Comparison of ENCODE assay signal across 21 cellular contexts in the genomic region with DNA sequence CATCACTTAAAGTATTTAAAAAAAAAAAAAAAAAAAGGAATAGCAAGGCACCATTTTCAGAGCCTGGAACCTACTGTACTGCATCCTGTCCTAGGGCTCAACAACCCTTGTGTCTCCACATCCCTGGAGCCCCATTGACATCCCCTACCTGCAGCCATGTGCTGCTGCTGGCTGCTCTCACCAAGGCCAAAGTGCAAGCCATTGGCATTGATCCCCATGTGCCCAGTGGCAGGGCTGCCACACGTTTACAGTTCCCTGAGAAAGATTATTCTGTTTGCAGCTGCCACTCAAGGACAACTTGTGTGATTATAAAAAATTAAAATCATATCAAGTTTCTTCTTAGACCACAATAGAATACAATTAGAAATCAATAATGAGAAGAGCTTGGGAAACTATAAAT.
DNase-seq lines count a peak whose midpoint lies in the region; ATAC-seq and TF ChIP-seq lines count a peak whose summit lies in the region.
"Had no signal": no experiment of that assay in that cellular context is flagged by ENCODE, and none has a peak within 500 bp of the region (broad histone marks: within the 10 kb centered on the region; RNA-seq: fewer than 3 reads in every experiment).

No MANE protein-coding gene starts in this region.

- CTCF ChIA-PET in activated CD4-positive, alpha-beta T cell treated with anti-CD3 and anti-CD28 coated beads for 36 hours (lab: Charles Lee): no interaction called here

- no peaks in the 10 kb centered on the region for H3K4me1 Mint-ChIP-seq in activated CD4-positive, alpha-beta T cell treated with anti-CD3 and anti-CD28 coated beads, Interleukin-2, amount 10 ng/mL, durations not matched to agents 24 days and 14 days
- no peaks in the 10 kb centered on the region for H3K4me1 Mint-ChIP-seq in activated CD4-positive, alpha-beta T cell treated with anti-CD3 and anti-CD28 coated beads for 36 hours
- H3K4me1 Mint-ChIP-seq in memory B cell (peaks cover 30% of the 10 kb centered on the region), type B pancreatic cell (ENCODE audit: unreplicated experiment) (no peaks in the 10 kb centered on the region)
- H3K4me1 Mint-ChIP-seq in stimulated activated memory B cell treated with anti-CD40 and anti-IgM and Interleukin-4, amounts not matched to agents 10 μg/mL and 1 μg/mL and 100 μg/mL, for 72 hours: peaks cover 31% of the 10 kb centered on the region
- H3K4me1 Mint-ChIP-seq: CD4-positive, alpha-beta memory T cell; CD4-positive, CD25-positive, alpha-beta regulatory T cell had no signal

- no peak overlapping the region for H3K27ac Mint-ChIP-seq in activated CD4-positive, alpha-beta T cell treated with anti-CD3 and anti-CD28 coated beads, Interleukin-2, amount 10 ng/mL, durations not matched to agents 24 days and 14 days
- H3K27ac Mint-ChIP-seq in activated CD4-positive, alpha-beta T cell treated with anti-CD3 and anti-CD28 coated beads for 36 hours: no peak overlapping the region
- H3K27ac Mint-ChIP-seq in memory B cell (peak overlapping the region; percentile 2), type B pancreatic cell (no peak overlapping the region)
- peak overlapping the region; percentile 39 for H3K27ac Mint-ChIP-seq in stimulated activated memory B cell treated with anti-CD40 and anti-IgM and Interleukin-4, amounts not matched to agents 10 μg/mL and 1 μg/mL and 100 μg/mL, for 72 hours
- H3K27ac Mint-ChIP-seq: B cell; CD4-positive, alpha-beta memory T cell; CD4-positive, CD25-positive, alpha-beta regulatory T cell had no signal

- H3K27me3 Mint-ChIP-seq in activated CD4-positive, alpha-beta T cell treated with anti-CD3 and anti-CD28 coated beads, Interleukin-2, amount 10 ng/mL, durations not matched to agents 24 days and 14 days: no peaks in the 10 kb centered on the region
- H3K27me3 Mint-ChIP-seq in activated CD4-positive, alpha-beta T cell treated with anti-CD3 and anti-CD28 coated beads for 36 hours: peaks cover 2% of the 10 kb centered on the region
- H3K27me3 Mint-ChIP-seq in memory B cell (no peaks in the 10 kb centered on the region), type B pancreatic cell (no peaks in the 10 kb centered on the region)
- H3K27me3 Mint-ChIP-seq in stimulated activated memory B cell treated with anti-CD40 and anti-IgM and Interleukin-4, amounts not matched to agents 10 μg/mL and 1 μg/mL and 100 μg/mL, for 72 hours: no peaks in the 10 kb centered on the region
- H3K27me3 Mint-ChIP-seq: B cell; CD4-positive, alpha-beta memory T cell; CD4-positive, CD25-positive, alpha-beta regulatory T cell; CD8-positive, alpha-beta memory T cell had no signal

- H3K27me3 ChIP-seq in body of pancreas: no peaks in the 10 kb centered on the region
- H3K27me3 ChIP-seq: BLaER1 treated with 17β-estradiol and CSF1 and Interleukin-3, amounts not matched to agents 10 nM and 100 nM had no signal

- TF ChIP-seq CTCF in body of pancreas (IDR thresholded peaks at IDR 0.05) (peak in 1 of 7 experiments; percentile 24), type B pancreatic cell (conservative IDR thresholded peaks at IDR 0.05) (no peak)

- H3K4me3 Mint-ChIP-seq in activated CD4-positive, alpha-beta T cell treated with anti-CD3 and anti-CD28 coated beads, Interleukin-2, amount 10 ng/mL, durations not matched to agents 24 days and 14 days: no peak overlapping the region
- no peak overlapping the region for H3K4me3 Mint-ChIP-seq in activated CD4-positive, alpha-beta T cell treated with anti-CD3 and anti-CD28 coated beads for 36 hours
- H3K4me3 Mint-ChIP-seq in memory B cell (no peak overlapping the region), type B pancreatic cell (no peak overlapping the region)
- no peak overlapping the region for H3K4me3 Mint-ChIP-seq in stimulated activated memory B cell treated with anti-CD40 and anti-IgM and Interleukin-4, amounts not matched to agents 10 μg/mL and 1 μg/mL and 100 μg/mL, for 72 hours
- H3K4me3 Mint-ChIP-seq: B cell; CD4-positive, alpha-beta memory T cell; CD4-positive, CD25-positive, alpha-beta regulatory T cell; CD8-positive, alpha-beta memory T cell had no signal

- no peak overlapping the region for H3K4me3 ChIP-seq in body of pancreas
- H3K4me3 ChIP-seq: A549; BLaER1 treated with 17β-estradiol and CSF1 and Interleukin-3, amounts not matched to agents 10 nM and 100 nM had no signal

- POLR2A ChIA-PET in activated CD4-positive, alpha-beta T cell treated with anti-CD3 and anti-CD28 coated beads for 36 hours (lab: Charles Lee): no interaction called here

- H3K4me1 ChIP-seq in body of pancreas: peaks cover 24% of the 10 kb centered on the region
- H3K4me1 ChIP-seq: A549 had no signal

- no peaks in the 10 kb centered on the region for H3K9me3 ChIP-seq in body of pancreas
- H3K9me3 ChIP-seq: A549 had no signal

- ATAC-seq in activated CD4-positive, alpha-beta T cell treated with anti-CD3 and anti-CD28 coated beads for 36 hours: no peak
- peak; percentile 98 for ATAC-seq in body of pancreas
- no peak for ATAC-seq in memory B cell (ENCODE audit: low read depth)
- ATAC-seq in stimulated activated memory B cell treated with anti-CD40 and anti-IgM and Interleukin-4, amounts not matched to agents 10 μg/mL and 1 μg/mL and 100 μg/mL, for 72 hours: no peak
- ATAC-seq in GM19463 (IDR thresholded peaks at IDR 0.05; ENCODE audit: unreplicated experiment): no peak
- ATAC-seq: A549 had no signal

- WGBS in body of pancreas, 2 donors: 9 to 17% methylated on average over 1 of the region's 1 CpG

- H3K36me3 Mint-ChIP-seq in activated CD4-positive, alpha-beta T cell treated with anti-CD3 and anti-CD28 coated beads, Interleukin-2, amount 10 ng/mL, durations not matched to agents 24 days and 14 days (ENCODE audit: low read depth): no peaks in the 10 kb centered on the region
- H3K36me3 Mint-ChIP-seq in activated CD4-positive, alpha-beta T cell treated with anti-CD3 and anti-CD28 coated beads for 36 hours (ENCODE audit: low read depth): no peaks in the 10 kb centered on the region
- peaks cover 7% of the 10 kb centered on the region for H3K36me3 Mint-ChIP-seq in memory B cell
- peaks cover 11% of the 10 kb centered on the region for H3K36me3 Mint-ChIP-seq in stimulated activated memory B cell treated with anti-CD40 and anti-IgM and Interleukin-4, amounts not matched to agents 10 μg/mL and 1 μg/mL and 100 μg/mL, for 72 hours
- no peaks in the 10 kb centered on the region for H3K36me3 Mint-ChIP-seq in type B pancreatic cell
- H3K36me3 Mint-ChIP-seq: CD4-positive, alpha-beta memory T cell; CD4-positive, CD25-positive, alpha-beta regulatory T cell; CD8-positive, alpha-beta memory T cell had no signal

- H3K9me3 Mint-ChIP-seq in activated CD4-positive, alpha-beta T cell treated with anti-CD3 and anti-CD28 coated beads, Interleukin-2, amount 10 ng/mL, durations not matched to agents 24 days and 14 days: no peaks in the 10 kb centered on the region
- H3K9me3 Mint-ChIP-seq in activated CD4-positive, alpha-beta T cell treated with anti-CD3 and anti-CD28 coated beads for 36 hours (ENCODE audit: low read depth): no peaks in the 10 kb centered on the region
- H3K9me3 Mint-ChIP-seq in memory B cell: peaks cover 2% of the 10 kb centered on the region
- H3K9me3 Mint-ChIP-seq in stimulated activated memory B cell treated with anti-CD40 and anti-IgM and Interleukin-4, amounts not matched to agents 10 μg/mL and 1 μg/mL and 100 μg/mL, for 72 hours: peaks cover 14% of the 10 kb centered on the region
- no peaks in the 10 kb centered on the region for H3K9me3 Mint-ChIP-seq in type B pancreatic cell

- intact Hi-C loops in activated CD4-positive, alpha-beta T cell treated with anti-CD3 and anti-CD28 coated beads, Interleukin-2, amount 10 ng/mL, durations not matched to agents 24 days and 14 days (cut with micrococcal nuclease): loop anchor here (2.0 kb wide), 1 partner anchor 369 kb away; no protein-coding TSS in a partner anchor
- intact Hi-C loops in activated CD4-positive, alpha-beta T cell treated with anti-CD3 and anti-CD28 coated beads for 36 hours (cut with DNase I, micrococcal nuclease): no loop called here
- intact Hi-C loops in body of pancreas (cut with DNase I): no loop called here

- H3K27ac ChIP-seq in body of pancreas: peak overlapping the region in 1 of 4 donors; percentile 66
- H3K27ac ChIP-seq: 22Rv1; A549; BLaER1 treated with 17β-estradiol and CSF1 and Interleukin-3, amounts not matched to agents 10 nM and 100 nM; C4-2B had no signal

- DNase-seq in activated CD4-positive, alpha-beta T cell treated with anti-CD3 and anti-CD28 coated beads, Interleukin-2, amount 10 ng/mL, durations not matched to agents 24 days and 14 days: peak; percentile 16
- DNase-seq in activated CD4-positive, alpha-beta T cell treated with anti-CD3 and anti-CD28 coated beads for 36 hours: no peak
- DNase-seq in body of pancreas: peak; percentile 79 to 89 (median 84)
- DNase-seq in memory B cell (ENCODE audit: low spot score in 2 of 2): no peak
- DNase-seq in cerebellar nuclear complex (lab: John Stamatoyannopoulos, UW): no peak
- no peak for DNase-seq in type B pancreatic cell (ENCODE audit: extremely low spot score, unreplicated experiment)
- DNase-seq: AML-193; Calu3; CD4-positive, alpha-beta memory T cell; CD4-positive, CD25-positive, alpha-beta regulatory T cell; CD8-positive, alpha-beta memory T cell; COR-L47; DMS79 treated with DMSO at 0.1 percent for 48 hours; GF-D8 had no signal

- no peaks in the 10 kb centered on the region for H3K36me3 ChIP-seq in body of pancreas (replicated peaks in 1 of 2; ENCODE audit: insufficient read depth in 1 of 2, low read depth in 2 of 2)
- H3K36me3 ChIP-seq: BLaER1 treated with 17β-estradiol and CSF1 and Interleukin-3, amounts not matched to agents 10 nM and 100 nM had no signal

- TF ChIP-seq POLR2A in body of pancreas (IDR thresholded peaks at IDR 0.05): no peak

Comparison
In these comparisons a context has a peak if more than half of its experiments do, and no peak if none do; other contexts are left out.
1. DNase-seq: peak in activated CD4-positive, alpha-beta T cell treated with anti-CD3 and anti-CD28 coated beads, Interleukin-2, amount 10 ng/mL, durations not matched to agents 24 days and 14 days (single experiment) and body of pancreas (4 of 4); none in activated CD4-positive, alpha-beta T cell treated with anti-CD3 and anti-CD28 coated beads for 36 hours (single experiment), memory B cell (0 of 2), cerebellar nuclear complex (0 of 2) and type B pancreatic cell (single experiment).
2. H3K27ac Mint-ChIP-seq: peak in memory B cell (single experiment) and stimulated activated memory B cell treated with anti-CD40 and anti-IgM and Interleukin-4, amounts not matched to agents 10 μg/mL and 1 μg/mL and 100 μg/mL, for 72 hours (single experiment); none in activated CD4-positive, alpha-beta T cell treated with anti-CD3 and anti-CD28 coated beads, Interleukin-2, amount 10 ng/mL, durations not matched to agents 24 days and 14 days (single experiment), activated CD4-positive, alpha-beta T cell treated with anti-CD3 and anti-CD28 coated beads for 36 hours (single experiment) and type B pancreatic cell (single experiment).